ENCODE assay signal across 1 cellular context in the genomic region with DNA sequence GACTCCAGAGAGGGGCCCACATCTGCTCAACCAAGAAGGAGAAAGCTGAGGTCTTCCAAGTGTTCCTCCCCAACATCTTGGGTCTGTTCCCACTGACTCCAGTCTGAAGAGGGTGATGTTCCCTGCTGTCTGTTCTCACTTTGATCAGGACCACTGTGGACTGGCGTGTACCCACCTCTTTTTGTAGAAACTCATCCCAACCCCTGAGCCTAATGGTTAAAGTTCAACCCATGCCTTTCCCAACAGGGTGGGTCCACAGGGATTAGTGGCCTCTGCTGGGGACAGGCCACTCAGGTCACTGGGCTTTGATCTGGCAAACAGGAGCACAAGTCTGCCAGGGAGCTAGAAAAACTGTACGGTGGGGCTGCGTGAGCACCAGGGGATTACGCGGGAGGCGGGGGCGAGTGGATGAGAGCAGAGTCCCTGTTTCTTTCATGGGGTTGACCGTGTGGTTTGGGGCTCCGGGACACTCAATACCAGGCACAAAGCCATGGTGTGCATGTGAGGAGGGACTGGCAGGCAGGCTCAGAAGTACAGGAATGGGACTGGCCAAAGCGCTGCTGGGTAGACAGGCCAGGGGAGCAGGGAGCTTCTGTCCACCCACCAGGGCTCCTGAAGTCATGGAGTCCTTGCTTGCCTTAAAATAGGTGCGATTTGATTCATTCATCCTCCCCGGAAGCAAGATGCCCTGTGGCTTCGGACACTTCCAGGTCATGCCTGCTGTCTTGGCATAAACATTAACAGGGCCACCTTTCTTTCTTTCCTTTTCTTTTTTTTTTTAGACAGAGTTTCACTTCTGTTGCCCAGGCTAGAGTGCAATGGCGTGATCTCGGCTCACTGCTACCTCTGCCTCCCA.
TF ChIP-seq lines count a peak whose summit lies in the region.

Gene CA5A (minus strand): TSS at position 155 of the 856 bp plus-strand sequence. CDS start 79 bp downstream, at position 76.

TF ChIP-seq in HepG2, 621 proteins besides CTCF, POLR2A, EP300 and RAD21 (continued from another document and continues in another):
- peak; percentile 95 for TF ChIP-seq POLR2G (IDR thresholded peaks at IDR 0.05; ENCODE audit: low read depth, low read length)
- no peak for TF ChIP-seq ZNF775 (CRISPR knock-in tag; IDR thresholded peaks at IDR 0.05; ENCODE audit: borderline replicate concordance)
- TF ChIP-seq, protein P1, sequence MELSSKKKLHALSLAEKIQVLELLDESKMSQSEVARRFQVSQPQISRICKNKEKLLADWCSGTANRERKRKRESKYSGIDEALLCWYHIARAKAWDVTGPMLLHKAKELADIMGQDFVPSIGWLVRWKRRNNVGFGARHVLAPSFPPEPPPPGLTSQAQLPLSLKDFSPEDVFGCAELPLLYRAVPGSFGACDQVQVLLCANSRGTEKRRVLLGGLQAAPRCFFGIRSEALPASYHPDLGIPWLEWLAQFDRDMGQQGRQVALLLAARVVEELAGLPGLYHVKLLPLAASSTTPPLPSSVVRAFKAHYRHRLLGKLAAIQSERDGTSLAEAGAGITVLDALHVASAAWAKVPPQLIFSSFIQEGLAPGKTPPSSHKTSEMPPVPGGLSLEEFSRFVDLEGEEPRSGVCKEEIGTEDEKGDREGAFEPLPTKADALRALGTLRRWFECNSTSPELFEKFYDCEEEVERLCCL (CRISPR knock-in tag; IDR thresholded peaks at IDR 0.05; ENCODE audit: borderline replicate concordance), result 0 out of 2 replicates have a peak, but pooled peaks have one; percentile 75
- no peak for TF ChIP-seq ZKSCAN1 (IDR thresholded peaks at IDR 0.05; ENCODE audit: low read length)
- peak; percentile 99 for TF ChIP-seq HNF4A (CRISPR knock-in tag; IDR thresholded peaks at IDR 0.05)
- peak; percentile 81 for TF ChIP-seq ZBTB33 (CRISPR knock-in tag; IDR thresholded peaks at IDR 0.05)
- TF ChIP-seq MED1 (CRISPR knock-in tag; IDR thresholded peaks at IDR 0.05), result peak; percentile 97
- peak; percentile 84 for TF ChIP-seq KDM1A (CRISPR knock-in tag; IDR thresholded peaks at IDR 0.05)
- no peak for TF ChIP-seq ZNF496 (CRISPR knock-in tag; IDR thresholded peaks at IDR 0.05; ENCODE audit: insufficient replicate concordance)
- 0 out of 2 replicates have a peak, but pooled peaks have one; percentile 55 for TF ChIP-seq MED13 (CRISPR knock-in tag; IDR thresholded peaks at IDR 0.05)
- no peak for TF ChIP-seq HOXA7 (CRISPR knock-in tag; IDR thresholded peaks at IDR 0.05)
- TF ChIP-seq, protein P2, sequence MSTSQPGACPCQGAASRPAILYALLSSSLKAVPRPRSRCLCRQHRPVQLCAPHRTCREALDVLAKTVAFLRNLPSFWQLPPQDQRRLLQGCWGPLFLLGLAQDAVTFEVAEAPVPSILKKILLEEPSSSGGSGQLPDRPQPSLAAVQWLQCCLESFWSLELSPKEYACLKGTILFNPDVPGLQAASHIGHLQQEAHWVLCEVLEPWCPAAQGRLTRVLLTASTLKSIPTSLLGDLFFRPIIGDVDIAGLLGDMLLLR (CRISPR knock-in tag; IDR thresholded peaks at IDR 0.05), result peak; percentile 61; the same call in 1 of the 2 replicates
- TF ChIP-seq ZNF335 (CRISPR knock-in tag; IDR thresholded peaks at IDR 0.05), result peak; percentile 68; the same call in 1 of the 2 replicates
- peak; percentile 61 for TF ChIP-seq ZFP90 (CRISPR knock-in tag; IDR thresholded peaks at IDR 0.05; ENCODE audit: borderline replicate concordance)
- TF ChIP-seq, protein P3, sequence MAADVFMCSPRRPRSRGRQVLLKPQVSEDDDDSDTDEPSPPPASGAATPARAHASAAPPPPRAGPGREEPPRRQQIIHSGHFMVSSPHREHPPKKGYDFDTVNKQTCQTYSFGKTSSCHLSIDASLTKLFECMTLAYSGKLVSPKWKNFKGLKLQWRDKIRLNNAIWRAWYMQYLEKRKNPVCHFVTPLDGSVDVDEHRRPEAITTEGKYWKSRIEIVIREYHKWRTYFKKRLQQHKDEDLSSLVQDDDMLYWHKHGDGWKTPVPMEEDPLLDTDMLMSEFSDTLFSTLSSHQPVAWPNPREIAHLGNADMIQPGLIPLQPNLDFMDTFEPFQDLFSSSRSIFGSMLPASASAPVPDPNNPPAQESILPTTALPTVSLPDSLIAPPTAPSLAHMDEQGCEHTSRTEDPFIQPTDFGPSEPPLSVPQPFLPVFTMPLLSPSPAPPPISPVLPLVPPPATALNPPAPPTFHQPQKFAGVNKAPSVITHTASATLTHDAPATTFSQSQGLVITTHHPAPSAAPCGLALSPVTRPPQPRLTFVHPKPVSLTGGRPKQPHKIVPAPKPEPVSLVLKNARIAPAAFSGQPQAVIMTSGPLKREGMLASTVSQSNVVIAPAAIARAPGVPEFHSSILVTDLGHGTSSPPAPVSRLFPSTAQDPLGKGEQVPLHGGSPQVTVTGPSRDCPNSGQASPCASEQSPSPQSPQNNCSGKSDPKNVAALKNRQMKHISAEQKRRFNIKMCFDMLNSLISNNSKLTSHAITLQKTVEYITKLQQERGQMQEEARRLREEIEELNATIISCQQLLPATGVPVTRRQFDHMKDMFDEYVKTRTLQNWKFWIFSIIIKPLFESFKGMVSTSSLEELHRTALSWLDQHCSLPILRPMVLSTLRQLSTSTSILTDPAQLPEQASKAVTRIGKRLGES (CRISPR knock-in tag; IDR thresholded peaks at IDR 0.05; ENCODE audit: borderline replicate concordance), result no peak
- 0 out of 2 replicates have a peak, but pooled peaks have one; percentile 20 for TF ChIP-seq ADNP (CRISPR knock-in tag; IDR thresholded peaks at IDR 0.05)
- peak; percentile 91 for TF ChIP-seq TCF7 (IDR thresholded peaks at IDR 0.05; ENCODE audit: low read depth)
- TF ChIP-seq ARHGAP35 (CRISPR knock-in tag; IDR thresholded peaks at IDR 0.05; ENCODE audit: borderline replicate concordance), result peak; percentile 50; the same call in 1 of the 2 replicates
- peak; percentile 100 for TF ChIP-seq PITX1 (CRISPR knock-in tag; IDR thresholded peaks at IDR 0.05)
- no peak for TF ChIP-seq ZNF232 (CRISPR knock-in tag; IDR thresholded peaks at IDR 0.05; ENCODE audit: borderline replicate concordance)
- peak; percentile 100 for TF ChIP-seq ZNF670 (CRISPR knock-in tag; IDR thresholded peaks at IDR 0.05; ENCODE audit: borderline replicate concordance)
- peak; percentile 81 for TF ChIP-seq ZBTB39 (CRISPR knock-in tag; IDR thresholded peaks at IDR 0.05)
- no peak for TF ChIP-seq ZNF282 (IDR thresholded peaks at IDR 0.05; ENCODE audit: partially characterized antibody)
- TF ChIP-seq ZNF564 (CRISPR knock-in tag; IDR thresholded peaks at IDR 0.05), result peak; percentile 84
- TF ChIP-seq ZNF547 (CRISPR knock-in tag; IDR thresholded peaks at IDR 0.05), result peak; percentile 35; the same call in 1 of the 2 replicates
- no peak for TF ChIP-seq ZBTB8A (CRISPR knock-in tag; IDR thresholded peaks at IDR 0.05; ENCODE audit: borderline replicate concordance, low read depth)
- no peak for TF ChIP-seq NONO (IDR thresholded peaks at IDR 0.05)
- TF ChIP-seq NONO (CRISPR knock-in tag; conservative IDR thresholded peaks at IDR 0.05), result peak; percentile 97
- peak; percentile 95 for TF ChIP-seq NR2F2 (IDR thresholded peaks at IDR 0.05; ENCODE audit: borderline replicate concordance, low read depth)
- no peak for TF ChIP-seq GPBP1L1 (CRISPR knock-in tag; IDR thresholded peaks at IDR 0.05)
- TF ChIP-seq HMG20A (CRISPR knock-in tag; IDR thresholded peaks at IDR 0.05; ENCODE audit: borderline replicate concordance), result peak; percentile 84
- no peak for TF ChIP-seq HMGA1 (CRISPR knock-in tag; conservative IDR thresholded peaks at IDR 0.05)
- TF ChIP-seq FOXK2 (IDR thresholded peaks at IDR 0.05), result peak; percentile 48; the same call in 1 of the 2 replicates
- no peak; the same call in 1 of the 2 replicates for TF ChIP-seq ZNF567 (CRISPR knock-in tag; IDR thresholded peaks at IDR 0.05; ENCODE audit: borderline replicate concordance)
- TF ChIP-seq CREB1 (IDR thresholded peaks at IDR 0.05), result peak; percentile 49; the same call in 1 of the 2 replicates
- TF ChIP-seq CREB1 (CRISPR knock-in tag; IDR thresholded peaks at IDR 0.05), result peak; percentile 75
- peak; percentile 37; the same call in 1 of the 2 replicates for TF ChIP-seq ZBTB44 (CRISPR knock-in tag; IDR thresholded peaks at IDR 0.05)
- TF ChIP-seq PHF20 (CRISPR knock-in tag; IDR thresholded peaks at IDR 0.05), result peak; percentile 33
- TF ChIP-seq HOXA3 (CRISPR knock-in tag; IDR thresholded peaks at IDR 0.05), result peak; percentile 92
- TF ChIP-seq ZBTB20 (CRISPR knock-in tag; IDR thresholded peaks at IDR 0.05; ENCODE audit: borderline replicate concordance, low read depth), result peak; percentile 94
- TF ChIP-seq ZNF292 (CRISPR knock-in tag; IDR thresholded peaks at IDR 0.05; ENCODE audit: borderline replicate concordance, low read depth), result peak; percentile 98; the same call in 1 of the 2 replicates
- TF ChIP-seq POLR2AphosphoS2 (IDR thresholded peaks at IDR 0.05; ENCODE audit: low read depth, low read length), result no peak
- no peak for TF ChIP-seq ZNF577 (CRISPR knock-in tag; IDR thresholded peaks at IDR 0.05; ENCODE audit: borderline replicate concordance, low read depth)
- no peak for TF ChIP-seq MAFF (IDR thresholded peaks at IDR 0.05; ENCODE audit: low read depth, low read length)
